Comparison of ENCODE assay signal across 12 cellular contexts in the genomic region with DNA sequence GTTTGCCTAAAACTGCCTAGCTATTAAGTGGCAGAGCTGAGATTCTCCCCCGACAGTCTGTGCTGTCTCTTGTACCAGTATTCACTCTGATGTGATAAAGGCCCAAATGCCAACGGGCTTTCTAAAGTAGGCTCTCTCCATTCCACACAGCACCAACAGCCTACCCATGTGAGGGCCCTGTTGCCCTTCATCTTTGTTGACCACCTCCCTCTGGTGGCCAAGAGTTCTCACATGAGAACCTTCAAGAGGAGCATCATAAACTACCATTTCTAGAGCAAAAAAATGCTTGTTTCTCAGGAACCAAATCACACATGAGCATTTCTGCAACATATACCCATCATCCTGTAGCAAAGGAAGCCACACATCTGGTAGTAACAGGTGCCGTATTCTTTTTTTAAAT.
DNase-seq lines count a peak whose midpoint lies in the region; ATAC-seq and TF ChIP-seq lines count a peak whose summit lies in the region.
"Had no signal": no experiment of that assay in that cellular context is flagged by ENCODE, and none has a peak within 500 bp of the region (broad histone marks: within the 10 kb centered on the region; RNA-seq: fewer than 3 reads in every experiment).

No MANE protein-coding gene starts in this region.

- ATAC-seq in mucosa of descending colon (peak; percentile 36), GM18520 (IDR thresholded peaks at IDR 0.05; ENCODE audit: unreplicated experiment) (no peak)

- H3K27me3 ChIP-seq in GM06990 (replicated peaks; ENCODE audit: control insufficient read depth, insufficient read depth, low read length), result no peaks in the 10 kb centered on the region; the same call in 1 of the 2 replicates
- H3K27me3 ChIP-seq: adrenal gland, upper lobe of left lung had no signal

- DNase-seq in GM06990 (ENCODE audit: extremely low read depth, insufficient read length) (no peak), HT-29 (ENCODE audit: low spot score) (peak; percentile 32), SK-N-DZ (ENCODE audit: low spot score) (peak; percentile 50), mucosa of descending colon (peak in 1 of 3 donors; percentile 62), hypothalamus (lab: John Stamatoyannopoulos, UW) (no peak), T-helper 2 cell (no peak)
- DNase-seq: DMS 273 treated with DMSO at 0.1 percent for 48 hours, retina, T-helper 9 cell, upper lobe of left lung had no signal

- H3K4me3 ChIP-seq in GM06990 (replicated peaks; ENCODE audit: low read depth, low read length) (no peak overlapping the region), mucosa of descending colon (no peak overlapping the region)
- H3K4me3 ChIP-seq: adrenal gland, upper lobe of left lung had no signal

- H3K9me3 ChIP-seq in mucosa of descending colon, result no peaks in the 10 kb centered on the region
- H3K9me3 ChIP-seq: adrenal gland had no signal

- H3K36me3 ChIP-seq in GM06990 (ENCODE audit: control insufficient read depth, insufficient read depth, low read length), result no peaks in the 10 kb centered on the region
- no peaks in the 10 kb centered on the region for H3K36me3 ChIP-seq in mucosa of descending colon (ENCODE audit: low read depth)
- H3K36me3 ChIP-seq: adrenal gland, upper lobe of left lung had no signal

- peak; percentile 27 for TF ChIP-seq CTCF in GM06990 (IDR thresholded peaks at IDR 0.05; ENCODE audit: insufficient read depth, low read length, poor library complexity, severe bottlenecking)
- no peak for TF ChIP-seq CTCF in mucosa of descending colon (IDR thresholded peaks at IDR 0.05)

- intact Hi-C loops in mucosa of descending colon (cut with DNase I, micrococcal nuclease), result no loop called here

- H3K4me1 ChIP-seq in mucosa of descending colon (ENCODE audit: low read depth), result no peaks in the 10 kb centered on the region
- H3K4me1 ChIP-seq: adrenal gland, upper lobe of left lung had no signal

Comparison
In these comparisons a context has a peak if more than half of its experiments do, and no peak if none do; other contexts are left out.
1. DNase-seq: peak in HT-29 (single experiment) and SK-N-DZ (single experiment); none in GM06990 (single experiment), hypothalamus (0 of 51) and T-helper 2 cell (0 of 5).